Comparison of ENCODE assay signal across 13 cellular contexts in the genomic region with DNA sequence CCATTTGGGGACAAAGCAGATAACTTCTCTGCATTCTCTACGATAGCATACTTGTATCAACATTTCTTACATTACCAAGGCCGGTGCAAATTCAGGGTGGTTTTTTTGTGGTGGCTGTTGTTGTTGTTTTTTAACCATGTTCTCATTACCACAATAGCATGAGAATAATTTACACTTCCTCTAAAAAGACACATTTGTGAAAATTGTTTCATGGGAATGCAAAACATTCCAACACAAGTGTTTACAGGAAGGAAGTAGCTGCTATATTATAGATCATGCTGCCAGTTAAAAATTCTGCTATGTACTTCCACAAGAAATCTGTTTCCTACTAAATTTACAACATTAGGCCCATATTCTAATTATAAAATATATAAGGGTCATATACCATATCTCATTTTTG.
DNase-seq lines count a peak whose midpoint lies in the region; ATAC-seq, FAIRE-seq and TF ChIP-seq lines count a peak whose summit lies in the region.
"Had no signal": no experiment of that assay in that cellular context is flagged by ENCODE, and none has a peak within 500 bp of the region (broad histone marks: within the 10 kb centered on the region; RNA-seq: fewer than 3 reads in every experiment).

No MANE protein-coding gene starts in this region.

- no peak for TF ChIP-seq EP300 in sigmoid colon (IDR thresholded peaks at IDR 0.05)

- TF ChIP-seq CTCF in RWPE2 (IDR thresholded peaks at IDR 0.05; ENCODE audit: poor library complexity, severe bottlenecking) (no peak), fibroblast of lung (conservative IDR thresholded peaks at IDR 0.05 in 1 of 2, IDR thresholded peaks at IDR 0.05 in 1 of 2; ENCODE audit: low read depth in 1 of 2, low read length in 2 of 2) (no peak), sigmoid colon (IDR thresholded peaks at IDR 0.05) (no peak)

- H3K27ac ChIP-seq in ACC112 (ENCODE audit: low read depth, low read length), result peak overlapping the region; percentile 78
- H3K27ac ChIP-seq in RWPE2 (ENCODE audit: poor library complexity, severe bottlenecking), result peak overlapping the region; percentile 35
- peak overlapping the region; percentile 0 for H3K27ac ChIP-seq in fibroblast of lung (ENCODE audit: insufficient read depth, low read length)
- H3K27ac ChIP-seq in sigmoid colon, result peak overlapping the region in 3 of 4 donors; percentile 68 to 76 (median 75)
- H3K27ac ChIP-seq: foreskin keratinocyte had no signal

- H2AFZ ChIP-seq in ACC112 (ENCODE audit: low read length, unreplicated experiment) (no peak overlapping the region), fibroblast of lung (ENCODE audit: low read length) (no peak overlapping the region)

- H3K4me2 ChIP-seq in fibroblast of lung (ENCODE audit: extremely low read depth, insufficient read depth, low read length), result peak overlapping the region; percentile 87

- H3K27me3 ChIP-seq in ACC112 (ENCODE audit: insufficient read depth, low read length) (no peaks in the 10 kb centered on the region), RWPE2 (ENCODE audit: insufficient read depth, poor library complexity, severe bottlenecking) (no peaks in the 10 kb centered on the region), fibroblast of lung (ENCODE audit: control insufficient read depth, insufficient read depth, low read length) (no peaks in the 10 kb centered on the region), sigmoid colon (no peaks in the 10 kb centered on the region)
- H3K27me3 ChIP-seq: foreskin keratinocyte, MG63 had no signal

- H3K9ac ChIP-seq in fibroblast of lung (ENCODE audit: insufficient read depth, low read length), result no peak overlapping the region

- no peak for TF ChIP-seq POLR2A in sigmoid colon (IDR thresholded peaks at IDR 0.05)
- no peak for TF ChIP-seq POLR2A in H54 (IDR thresholded peaks at IDR 0.05; ENCODE audit: low read depth, low read length)

- H3K4me1 ChIP-seq in ACC112 (ENCODE audit: control insufficient read depth, insufficient read depth, low read length, unreplicated experiment) (peaks cover 60% of the 10 kb centered on the region), RWPE2 (ENCODE audit: insufficient read depth, poor library complexity, severe bottlenecking) (peaks cover 61% of the 10 kb centered on the region), fibroblast of lung (ENCODE audit: control insufficient read depth, extremely low read depth, insufficient read depth, low read length) (peaks cover 21% of the 10 kb centered on the region), sigmoid colon (peaks cover 0 to 48% (median 38%) of the 10 kb centered on the region in 4 donors)

- FAIRE-seq in H54 (lab: Jason Lieb, UNC), result no peak

- peaks cover 80% of the 10 kb centered on the region for H3K79me2 ChIP-seq in ACC112 (ENCODE audit: control insufficient read depth, insufficient read depth, low read length, unreplicated experiment)
- peaks cover 99% of the 10 kb centered on the region for H3K79me2 ChIP-seq in fibroblast of lung (ENCODE audit: control insufficient read depth, insufficient read depth, low read length)

- H3K9me3 ChIP-seq in RWPE2 (ENCODE audit: severe bottlenecking) (no peaks in the 10 kb centered on the region), fibroblast of lung (ENCODE audit: control insufficient read depth, insufficient read depth, low read depth, low read length) (no peaks in the 10 kb centered on the region), sigmoid colon (no peaks in the 10 kb centered on the region)
- H3K9me3 ChIP-seq: MG63 had no signal

- no peak for ATAC-seq in RWPE2 (ENCODE audit: low read depth)
- no peak for ATAC-seq in GM18511 (IDR thresholded peaks at IDR 0.05; ENCODE audit: unreplicated experiment)
- no peak for ATAC-seq in GM19035 (IDR thresholded peaks at IDR 0.05; ENCODE audit: unreplicated experiment)

- H3K4me3 ChIP-seq in ACC112 (ENCODE audit: low read depth, low read length) (peak overlapping the region; percentile 63), RWPE2 (ENCODE audit: severe bottlenecking) (no peak overlapping the region), fibroblast of lung (replicated peaks in 1 of 4; ENCODE audit: control extremely low read depth in 1 of 4, insufficient read depth in 1 of 4, low read depth in 3 of 4, low read length in 4 of 4) (peak overlapping the region in 3 of 4 experiments; percentile 34 to 60 (median 54)), sigmoid colon (peak overlapping the region in 1 of 4 donors; percentile 44)

- 79 to 80% methylated on average over 2 of the region's 2 CpGs for WGBS in sigmoid colon, 2 donors

- DNase-seq in RWPE2 (ENCODE audit: low spot score) (no peak), fibroblast of lung (ENCODE audit: low read depth in 2 of 2) (peak in 1 of 2 donors; percentile 37), sigmoid colon (no peak), H54 (ENCODE audit: insufficient read length, low spot score) (no peak), globus pallidus (ENCODE audit: low spot score) (no peak)
- DNase-seq: activated CD8-positive, alpha-beta memory T cell treated with anti-CD3 and anti-CD28 coated beads, Interleukin-2, amount 50 U/mL, for 4 hours; foreskin keratinocyte; islet precursor cell; MG63; stimulated activated CD4-positive, alpha-beta T cell treated with anti-CD3 and anti-CD28 coated beads, Interleukin-12 subunit alpha, Interleukin-12 subunit beta, amount 100 ng/mL, for 4 hours had no signal

- no peaks in the 10 kb centered on the region for H4K20me1 ChIP-seq in fibroblast of lung (ENCODE audit: control insufficient read depth, extremely low read depth, insufficient read depth, low read length)

- intact Hi-C loops in sigmoid colon (cut with DNase I), result no loop called here

- H3K36me3 ChIP-seq in ACC112 (ENCODE audit: insufficient read depth, low read length), result peaks cover 11% of the 10 kb centered on the region; the same call in 1 of the 2 replicates
- H3K36me3 ChIP-seq in RWPE2 (ENCODE audit: low read depth), result 0 out of 2 replicates have a peak, but pooled peaks cover 11% of the 10 kb centered on the region
- H3K36me3 ChIP-seq in fibroblast of lung (ENCODE audit: control insufficient read depth, insufficient read depth, low read length), result no peaks in the 10 kb centered on the region
- no peaks in the 10 kb centered on the region for H3K36me3 ChIP-seq in sigmoid colon

Comparison
In these comparisons a context has a peak if more than half of its experiments do, and no peak if none do; other contexts are left out.
1. H3K27ac ChIP-seq: peak in every context shown above with its lines; median percentile 78 in ACC112; 75 in sigmoid colon; 35 in RWPE2; 0 in fibroblast of lung.